Comparison of ENCODE assay signal across 8 cellular contexts in genomic region chr18:21675354-21675753, GRCh38. TPM values are rescaled to one million over a fixed set of nuclear protein-coding genes. Genes with fewer than 3 reads are reported as not detected.
DNase-seq lines count a peak whose midpoint lies in the region; ATAC-seq, FAIRE-seq and TF ChIP-seq lines count a peak whose summit lies in the region.
"Not testable (repeated sequence)": the region's sequence is repeated elsewhere in the genome, so short reads cannot be mapped to it uniquely, and the experiment has no call there.

No MANE protein-coding gene starts in this region.

- H3K4me1 ChIP-seq in trophoblast cell (ENCODE audit: control insufficient read depth in 1 of 2, insufficient read depth in 2 of 2, low read length in 2 of 2) = not testable (repeated sequence)

- H3K4me3 Mint-ChIP-seq in activated CD8-positive, alpha-beta T cell treated with anti-CD3 and anti-CD28 coated beads for 36 hours; activated naive CD8-positive, alpha-beta T cell treated with anti-CD3 and anti-CD28 coated beads, Interleukin-2, amount 50 U/mL, for 24 hours: not testable (repeated sequence)

- DNase-seq in Caki2 (ENCODE audit: low read depth) (peak; percentile 83), HK-2 (ENCODE audit: unreplicated experiment) (peak; percentile 33), RCC 7860 (ENCODE audit: low spot score) (peak; percentile 27), fibroblast of mammary gland (ENCODE audit: low read depth) (peak; percentile 8), trophoblast cell (peak; percentile 57 to 59), urothelium cell line (ENCODE audit: low spot score) (peak; percentile 32)
- DNase-seq in activated CD8-positive, alpha-beta T cell treated with anti-CD3 and anti-CD28 coated beads for 36 hours = peak; percentile 60
- DNase-seq in activated naive CD8-positive, alpha-beta T cell treated with anti-CD3 and anti-CD28 coated beads, Interleukin-2, amount 50 U/mL, for 24 hours = peak; percentile 9

- not testable (repeated sequence) for H3K79me2 ChIP-seq in trophoblast cell (ENCODE audit: control insufficient read depth, insufficient read depth, low read length, poor library complexity)

- H3K9ac ChIP-seq in trophoblast cell (ENCODE audit: low read length) = not testable (repeated sequence)

- not testable (repeated sequence) for H2AK5ac ChIP-seq in trophoblast cell (ENCODE audit: low read length)

- intact Hi-C loops in activated CD8-positive, alpha-beta T cell treated with anti-CD3 and anti-CD28 coated beads for 36 hours (cut with micrococcal nuclease) = not testable (repeated sequence)

- H2BK5ac ChIP-seq in trophoblast cell (ENCODE audit: low read depth, low read length, poor library complexity) = not testable (repeated sequence)

- H3K27ac Mint-ChIP-seq in activated CD8-positive, alpha-beta T cell treated with anti-CD3 and anti-CD28 coated beads for 36 hours; activated naive CD8-positive, alpha-beta T cell treated with anti-CD3 and anti-CD28 coated beads, Interleukin-2, amount 50 U/mL, for 24 hours: not testable (repeated sequence)

- not testable (repeated sequence) for H3K4me2 ChIP-seq in trophoblast cell (ENCODE audit: low read length)

- not testable (repeated sequence) for H2BK12ac ChIP-seq in trophoblast cell (ENCODE audit: low read length)

- POLR2A ChIA-PET in activated CD8-positive, alpha-beta T cell treated with anti-CD3 and anti-CD28 coated beads for 36 hours (lab: Charles Lee) = not testable (repeated sequence)

- in situ Hi-C loops in Caki2 (cut with HindIII; ENCODE audit: low pct_unique_long_range_greater_than_20kb, low sequenced_read_pairs) = not testable (repeated sequence)

- no CpG with 5 or more reads among the region's 8 CpGs for WGBS in trophoblast cell (ENCODE audit: extremely low coverage, insufficient coverage, insufficient read length)

- H4K91ac ChIP-seq in trophoblast cell (ENCODE audit: low read depth, low read length) = not testable (repeated sequence)

- not testable (repeated sequence) for H3K36me3 Mint-ChIP-seq in activated CD8-positive, alpha-beta T cell treated with anti-CD3 and anti-CD28 coated beads for 36 hours (ENCODE audit: low read depth); activated naive CD8-positive, alpha-beta T cell treated with anti-CD3 and anti-CD28 coated beads, Interleukin-2, amount 50 U/mL, for 24 hours (ENCODE audit: low read depth)

- not testable (repeated sequence) for H3K14ac ChIP-seq in trophoblast cell (ENCODE audit: low read length)

- H3K18ac ChIP-seq in trophoblast cell (ENCODE audit: low read length) = not testable (repeated sequence)

- not testable (repeated sequence) for H4K12ac ChIP-seq in trophoblast cell (ENCODE audit: low read depth, low read length)

- not testable (repeated sequence) for FAIRE-seq in RCC 7860 (lab: Jason Lieb, UNC); urothelium cell line (lab: Jason Lieb, UNC)

- H3K4me1 Mint-ChIP-seq in activated CD8-positive, alpha-beta T cell treated with anti-CD3 and anti-CD28 coated beads for 36 hours (ENCODE audit: low read depth); activated naive CD8-positive, alpha-beta T cell treated with anti-CD3 and anti-CD28 coated beads, Interleukin-2, amount 50 U/mL, for 24 hours: not testable (repeated sequence)

- H3K27me3 Mint-ChIP-seq in activated CD8-positive, alpha-beta T cell treated with anti-CD3 and anti-CD28 coated beads for 36 hours; activated naive CD8-positive, alpha-beta T cell treated with anti-CD3 and anti-CD28 coated beads, Interleukin-2, amount 50 U/mL, for 24 hours: not testable (repeated sequence)

- H2AFZ ChIP-seq in trophoblast cell (ENCODE audit: insufficient read depth, low read length, poor library complexity) = not testable (repeated sequence)

- CTCF ChIA-PET in activated CD8-positive, alpha-beta T cell treated with anti-CD3 and anti-CD28 coated beads for 36 hours (lab: Charles Lee) = interaction anchor here (0.9 kb wide), 1 partner anchor 75 kb away, joined by 4 read pairs; the partner anchor contains the start of gene ESCO1

- H3K27me3 ChIP-seq in trophoblast cell (ENCODE audit: insufficient read depth, low read length) = not testable (repeated sequence)

- H3K36me3 ChIP-seq in trophoblast cell (ENCODE audit: control insufficient read depth in 1 of 2, insufficient read depth in 2 of 2, low read length in 2 of 2) = not testable (repeated sequence)

- not testable (repeated sequence) for H3K9me3 ChIP-seq in trophoblast cell (ENCODE audit: insufficient read depth, low read depth, low read length)

- not testable (repeated sequence) for H3K23ac ChIP-seq in trophoblast cell (ENCODE audit: low read length)

- H4K8ac ChIP-seq in trophoblast cell (ENCODE audit: low read depth, low read length) = not testable (repeated sequence)

- not testable (repeated sequence) for H3K4me3 ChIP-seq in fibroblast of mammary gland (ENCODE audit: control insufficient read depth, low read depth, low read length); trophoblast cell (ENCODE audit: low read depth, low read length)

- H3K79me1 ChIP-seq in trophoblast cell (ENCODE audit: low read length) = not testable (repeated sequence)

- H3K27ac ChIP-seq in trophoblast cell (ENCODE audit: low read depth, low read length) = not testable (repeated sequence)

- H3K4ac ChIP-seq in trophoblast cell (ENCODE audit: low read depth, low read length) = not testable (repeated sequence)

- H3K9me3 Mint-ChIP-seq in activated CD8-positive, alpha-beta T cell treated with anti-CD3 and anti-CD28 coated beads for 36 hours; activated naive CD8-positive, alpha-beta T cell treated with anti-CD3 and anti-CD28 coated beads, Interleukin-2, amount 50 U/mL, for 24 hours: not testable (repeated sequence)

- TF ChIP-seq CTCF in activated CD8-positive, alpha-beta T cell treated with anti-CD3 and anti-CD28 coated beads for 36 hours (IDR thresholded peaks at IDR 0.05); fibroblast of mammary gland (conservative IDR thresholded peaks at IDR 0.05; ENCODE audit: control insufficient read depth, insufficient read depth, low read depth, low read length): not testable (repeated sequence)

- peak; percentile 39 for ATAC-seq in activated CD8-positive, alpha-beta T cell treated with anti-CD3 and anti-CD28 coated beads for 36 hours
- not testable (repeated sequence) for ATAC-seq in activated naive CD8-positive, alpha-beta T cell treated with anti-CD3 and anti-CD28 coated beads, Interleukin-2, amount 50 U/mL, for 24 hours

- not testable (repeated sequence) for H2BK120ac ChIP-seq in trophoblast cell (ENCODE audit: insufficient read depth, low read length, poor library complexity)

RNA-seq across cellular contexts. Expression of gene ABHD3, which starts 29.2 kb away (rescaled TPM):
- 52.6 and 73.5 TPM in 2 replicates for total RNA-seq in Caki2 (2014; rRNA removed; shearing (Covaris generic); ENCODE audit: low replicate concordance)
- 10 to 100 TPM; 17.8 to 18.0 TPM for total RNA-seq in activated CD8-positive, alpha-beta T cell treated with anti-CD3 and anti-CD28 coated beads for 36 hours
- 11.7 and 12.6 TPM in 2 replicates for polyA plus RNA-seq in trophoblast cell (2013)

Comparison
In these comparisons a context has a peak if more than half of its experiments do, and no peak if none do; other contexts are left out.
1. DNase-seq: peak in every context shown above with its lines; median percentile 83 in Caki2; 60 in activated CD8-positive, alpha-beta T cell treated with anti-CD3 and anti-CD28 coated beads for 36 hours; 58 in trophoblast cell; 33 in HK-2; 32 in urothelium cell line; 27 in RCC 7860; 9 in activated naive CD8-positive, alpha-beta T cell treated with anti-CD3 and anti-CD28 coated beads, Interleukin-2, amount 50 U/mL, for 24 hours; 8 in fibroblast of mammary gland.